1 cellular context compared by ENCODE assay signal in genomic region chr16:14475370-14476139, GRCh38.
TF ChIP-seq lines count a peak whose summit lies in the region.

No MANE protein-coding gene starts in this region.

TF ChIP-seq in HepG2, 621 proteins besides CTCF, POLR2A, EP300 and RAD21 (continued from another document and continues in another):
- TF ChIP-seq DNMT1 (CRISPR knock-in tag; IDR thresholded peaks at IDR 0.05) = no peak
- no peak for TF ChIP-seq ADNP (CRISPR knock-in tag; IDR thresholded peaks at IDR 0.05)
- no peak for TF ChIP-seq ZNF773 (CRISPR knock-in tag; IDR thresholded peaks at IDR 0.05; ENCODE audit: borderline replicate concordance)
- TF ChIP-seq KLF9 (CRISPR knock-in tag; IDR thresholded peaks at IDR 0.05; ENCODE audit: low read depth) = peak; percentile 53
- no peak for TF ChIP-seq ZNF567 (CRISPR knock-in tag; IDR thresholded peaks at IDR 0.05; ENCODE audit: borderline replicate concordance)
- no peak for TF ChIP-seq RXRA (CRISPR knock-in tag; IDR thresholded peaks at IDR 0.05)
- TF ChIP-seq ZNF333 (CRISPR knock-in tag; IDR thresholded peaks at IDR 0.05; ENCODE audit: borderline replicate concordance) = no peak
- no peak for TF ChIP-seq ZBTB46 (CRISPR knock-in tag; IDR thresholded peaks at IDR 0.05; ENCODE audit: borderline replicate concordance)
- TF ChIP-seq XRCC5 (optimal IDR thresholded peaks at IDR 0.05; ENCODE audit: low read length) = peak; percentile 33
- TF ChIP-seq ZNF12 (CRISPR knock-in tag; IDR thresholded peaks at IDR 0.05) = no peak
- no peak; the same call in 1 of the 2 replicates for TF ChIP-seq BRF2 (CRISPR knock-in tag; IDR thresholded peaks at IDR 0.05)
- peak; percentile 96 for TF ChIP-seq MAX (IDR thresholded peaks at IDR 0.05)
- TF ChIP-seq BATF2 (CRISPR knock-in tag; IDR thresholded peaks at IDR 0.05) = no peak
- no peak for TF ChIP-seq ZNF33B (CRISPR knock-in tag; IDR thresholded peaks at IDR 0.05)
- TF ChIP-seq E2F2 (CRISPR knock-in tag; IDR thresholded peaks at IDR 0.05; ENCODE audit: borderline replicate concordance) = no peak
- TF ChIP-seq USF2 (IDR thresholded peaks at IDR 0.05; ENCODE audit: low read depth, low read length) = peak; percentile 44
- 0 out of 2 replicates have a peak, but pooled peaks have one; percentile 18 for TF ChIP-seq USF2 (CRISPR knock-in tag; IDR thresholded peaks at IDR 0.05; ENCODE audit: borderline replicate concordance)
- 0 out of 2 replicates have a peak, but pooled peaks have one; percentile 40 for TF ChIP-seq ZSCAN12 (CRISPR knock-in tag; IDR thresholded peaks at IDR 0.05)
- TF ChIP-seq RARA (CRISPR knock-in tag; IDR thresholded peaks at IDR 0.05) = peak; percentile 64
- no peak for TF ChIP-seq CEBPB (IDR thresholded peaks at IDR 0.05; ENCODE audit: borderline replicate concordance, low read depth, low read length)
- 0 out of 2 replicates have a peak, but pooled peaks have one; percentile 24 for TF ChIP-seq BCL3 (CRISPR knock-in tag; IDR thresholded peaks at IDR 0.05)
- no peak for TF ChIP-seq SKIL (CRISPR knock-in tag; IDR thresholded peaks at IDR 0.05; ENCODE audit: borderline replicate concordance)
- no peak for TF ChIP-seq HMGXB4 (CRISPR knock-in tag; IDR thresholded peaks at IDR 0.05; ENCODE audit: borderline replicate concordance in 1 of 2, low read depth in 1 of 2)
- no peak for TF ChIP-seq ZNF350 (CRISPR knock-in tag; IDR thresholded peaks at IDR 0.05; ENCODE audit: borderline replicate concordance, low read depth)
- TF ChIP-seq ARID5B (CRISPR knock-in tag; IDR thresholded peaks at IDR 0.05) = peak; percentile 82
- peak; percentile 95 for TF ChIP-seq HOMEZ (CRISPR knock-in tag; IDR thresholded peaks at IDR 0.05; ENCODE audit: low read depth)
- no peak for TF ChIP-seq AKNA (CRISPR knock-in tag; IDR thresholded peaks at IDR 0.05; ENCODE audit: borderline replicate concordance)
- no peak for TF ChIP-seq ATF3 (CRISPR knock-in tag; IDR thresholded peaks at IDR 0.05)
